In the genomic region with DNA sequence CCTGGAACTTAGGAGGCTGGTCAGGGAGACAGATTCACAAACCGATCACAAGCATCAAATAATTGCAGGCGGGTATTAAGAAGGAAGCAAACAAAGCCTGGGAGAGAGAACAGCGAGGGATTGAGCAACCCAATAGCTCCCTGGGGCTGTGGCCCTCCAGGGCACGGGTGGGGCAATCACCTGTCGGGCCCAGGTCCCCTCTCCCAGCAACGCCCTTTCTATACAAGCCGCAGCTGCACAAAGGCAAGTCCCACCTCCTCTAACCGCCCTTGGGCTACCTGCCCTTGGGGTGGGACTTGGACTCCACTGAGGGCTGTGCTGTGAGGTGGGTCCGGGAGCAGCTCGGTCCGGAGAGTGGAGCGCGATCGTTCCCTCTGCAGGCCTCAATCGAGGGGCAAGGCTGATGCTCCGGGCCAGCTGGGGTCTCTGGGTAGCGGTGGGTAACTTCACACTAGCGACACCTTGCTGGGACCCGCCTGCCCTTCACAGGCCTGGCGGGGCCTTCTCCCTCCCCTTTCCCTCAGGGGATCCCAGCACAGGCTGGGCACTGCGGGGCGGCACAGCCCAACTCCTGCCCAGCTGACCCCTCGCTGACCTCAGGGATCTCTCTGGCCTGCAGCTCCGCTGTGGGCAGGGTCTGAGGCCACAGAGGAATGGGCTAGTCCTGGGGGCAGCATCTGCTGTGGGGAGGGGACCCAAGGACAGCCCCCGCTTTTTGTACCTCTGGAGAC, we compare ENCODE assay signal across 8 cellular contexts. TPM values are rescaled to one million over a fixed set of nuclear protein-coding genes. Genes with fewer than 3 reads are reported as not detected.
A peak's percentile ranks its signal among the peaks of the same experiment; 100 is the strongest.
DNase-seq lines count a peak whose midpoint lies in the region; ATAC-seq and TF ChIP-seq lines count a peak whose summit lies in the region.

No MANE protein-coding gene starts in this region.

- no peaks in the 10 kb centered on the region for H3K27me3 ChIP-seq in CD4-positive, CD25-positive, alpha-beta regulatory T cell (ENCODE audit: control insufficient read depth, insufficient read depth, low read length)
- no peaks in the 10 kb centered on the region for H3K27me3 ChIP-seq in Karpas-422 (ENCODE audit: low read length)
- H3K27me3 ChIP-seq in left lung = no peaks in the 10 kb centered on the region
- no peaks in the 10 kb centered on the region for H3K27me3 ChIP-seq in transverse colon

- in situ Hi-C loops in transverse colon (cut with MboI; ENCODE audit: low pct_ligation_motif_present in 1 of 4, low pct_unique_long_range_greater_than_20kb in 1 of 4, low sequenced_read_pairs in 3 of 4) = no loop called here

- no peaks in the 10 kb centered on the region for H3K9me3 Mint-ChIP-seq in CD4-positive, CD25-positive, alpha-beta regulatory T cell
- H3K9me3 Mint-ChIP-seq in activated naive CD8-positive, alpha-beta T cell treated with anti-CD3 and anti-CD28 coated beads, Interleukin-2, amount 50 U/mL, for 24 hours = no peaks in the 10 kb centered on the region

- intact Hi-C loops in left lung (cut with DNase I) (no loop called here), transverse colon (cut with DNase I; ENCODE audit: low total_unique reads) (loop anchor here (10.0 kb wide), 1 partner anchor 142 kb away; the partner anchor contains the start of gene C1RL)

- TF ChIP-seq CTCF in left lung (IDR thresholded peaks at IDR 0.05) (no peak), transverse colon (IDR thresholded peaks at IDR 0.05) (no peak)

- H3K4me1 Mint-ChIP-seq in CD4-positive, CD25-positive, alpha-beta regulatory T cell = peaks cover 11 to 67% (median 43%) of the 10 kb centered on the region in 4 donors
- H3K4me1 Mint-ChIP-seq in activated naive CD8-positive, alpha-beta T cell treated with anti-CD3 and anti-CD28 coated beads, Interleukin-2, amount 50 U/mL, for 24 hours = peaks cover 88% of the 10 kb centered on the region

- H3K9me3 ChIP-seq in CD4-positive, CD25-positive, alpha-beta regulatory T cell (ENCODE audit: control insufficient read depth in 2 of 2, low read length in 2 of 2) = no peaks in the 10 kb centered on the region
- H3K9me3 ChIP-seq in Karpas-422 (ENCODE audit: low read length) (no peaks in the 10 kb centered on the region), left lung (no peaks in the 10 kb centered on the region), transverse colon (no peaks in the 10 kb centered on the region)

- H3K4me2 ChIP-seq in Karpas-422 (ENCODE audit: low read depth, low read length, poor library complexity, severe bottlenecking) = peak overlapping the region; percentile 38

- no peaks in the 10 kb centered on the region for H3K27me3 Mint-ChIP-seq in CD4-positive, CD25-positive, alpha-beta regulatory T cell
- H3K27me3 Mint-ChIP-seq in activated naive CD8-positive, alpha-beta T cell treated with anti-CD3 and anti-CD28 coated beads, Interleukin-2, amount 50 U/mL, for 24 hours = no peaks in the 10 kb centered on the region

- peaks cover 30% of the 10 kb centered on the region for H3K36me3 Mint-ChIP-seq in CD4-positive, CD25-positive, alpha-beta regulatory T cell
- peaks cover 61% of the 10 kb centered on the region for H3K36me3 Mint-ChIP-seq in activated naive CD8-positive, alpha-beta T cell treated with anti-CD3 and anti-CD28 coated beads, Interleukin-2, amount 50 U/mL, for 24 hours (ENCODE audit: low read depth)

- peak; percentile 82 for TF ChIP-seq POLR2A in transverse colon (IDR thresholded peaks at IDR 0.05)

- no peaks in the 10 kb centered on the region for H3K79me2 ChIP-seq in Karpas-422 (ENCODE audit: low read length)

- peak overlapping the region; percentile 98 to 99 (median 99) for H3K27ac Mint-ChIP-seq in CD4-positive, CD25-positive, alpha-beta regulatory T cell
- peak overlapping the region; percentile 99 for H3K27ac Mint-ChIP-seq in activated naive CD8-positive, alpha-beta T cell treated with anti-CD3 and anti-CD28 coated beads, Interleukin-2, amount 50 U/mL, for 24 hours

- no peak for ATAC-seq in CD4-positive, CD25-positive, alpha-beta regulatory T cell (ENCODE audit: low read depth in 2 of 2)
- no peak for ATAC-seq in activated naive CD8-positive, alpha-beta T cell treated with anti-CD3 and anti-CD28 coated beads, Interleukin-2, amount 50 U/mL, for 24 hours
- ATAC-seq in left lung = peak; percentile 74
- ATAC-seq in HG02759 (IDR thresholded peaks at IDR 0.05; ENCODE audit: unreplicated experiment) = no peak
- ATAC-seq in HG02763 (IDR thresholded peaks at IDR 0.05; ENCODE audit: unreplicated experiment) = no peak

- peaks cover 63% of the 10 kb centered on the region for H3K4me1 ChIP-seq in CD4-positive, CD25-positive, alpha-beta regulatory T cell (ENCODE audit: control insufficient read depth, insufficient read depth, low read length, poor library complexity, severe bottlenecking)
- H3K4me1 ChIP-seq in Karpas-422 (ENCODE audit: low read length) = peaks cover 65% of the 10 kb centered on the region
- peaks cover 31 to 88% of the 10 kb centered on the region in 2 donors for H3K4me1 ChIP-seq in left lung
- peaks cover 23 to 68% (median 41%) of the 10 kb centered on the region in 4 donors for H3K4me1 ChIP-seq in transverse colon

- peak overlapping the region; percentile 65 for H3K4me3 ChIP-seq in CD4-positive, CD25-positive, alpha-beta regulatory T cell (ENCODE audit: low read depth, low read length)
- H3K4me3 ChIP-seq in Karpas-422 (ENCODE audit: low read length) = no peak overlapping the region
- peak overlapping the region; percentile 33 to 47 for H3K4me3 ChIP-seq in left lung
- peak overlapping the region in 3 of 4 donors; percentile 50 to 62 (median 54) for H3K4me3 ChIP-seq in transverse colon

- H4K20me1 ChIP-seq in Karpas-422 (ENCODE audit: insufficient read depth, low read depth, low read length) = peaks cover 14% of the 10 kb centered on the region; the same call in 1 of the 2 replicates

- peak overlapping the region; percentile 48 to 93 (median 86) for H3K4me3 Mint-ChIP-seq in CD4-positive, CD25-positive, alpha-beta regulatory T cell
- H3K4me3 Mint-ChIP-seq in activated naive CD8-positive, alpha-beta T cell treated with anti-CD3 and anti-CD28 coated beads, Interleukin-2, amount 50 U/mL, for 24 hours = peak overlapping the region; percentile 93

- peaks cover 33% of the 10 kb centered on the region for H3K36me3 ChIP-seq in CD4-positive, CD25-positive, alpha-beta regulatory T cell (ENCODE audit: control insufficient read depth, insufficient read depth, low read length)
- H3K36me3 ChIP-seq in Karpas-422 (ENCODE audit: insufficient read depth, low read length) (peaks cover 28% of the 10 kb centered on the region; the same call in 1 of the 2 replicates), left lung (peaks cover 3 to 57% of the 10 kb centered on the region in 2 donors), transverse colon (peaks cover 0 to 16% (median 5%) of the 10 kb centered on the region in 4 donors)

- no peaks in the 10 kb centered on the region for H3K9me2 ChIP-seq in Karpas-422 (replicated peaks; ENCODE audit: insufficient read depth, low read length)

- H2AFZ ChIP-seq in Karpas-422 (ENCODE audit: low read length) = no peak overlapping the region

- H3K27ac ChIP-seq in CD4-positive, CD25-positive, alpha-beta regulatory T cell (ENCODE audit: insufficient read depth, low read length, poor library complexity, severe bottlenecking) = peak overlapping the region; percentile 98
- H3K27ac ChIP-seq in Karpas-422 (ENCODE audit: low read length) = peak overlapping the region; percentile 79
- peak overlapping the region; percentile 83 to 93 for H3K27ac ChIP-seq in left lung
- peak overlapping the region; percentile 89 to 95 (median 94) for H3K27ac ChIP-seq in transverse colon

- peak overlapping the region; percentile 44 for H3K9ac ChIP-seq in Karpas-422 (ENCODE audit: low read length)

- DNase-seq in CD4-positive, CD25-positive, alpha-beta regulatory T cell = no peak
- DNase-seq in Karpas-422 = peak; percentile 76
- peak; percentile 26 for DNase-seq in activated naive CD8-positive, alpha-beta T cell treated with anti-CD3 and anti-CD28 coated beads, Interleukin-2, amount 50 U/mL, for 24 hours
- peak; percentile 81 to 85 for DNase-seq in left lung
- peak; percentile 89 for DNase-seq in transverse colon
- DNase-seq in pons (ENCODE audit: low spot score) = no peak

- peak; percentile 39 for TF ChIP-seq EP300 in transverse colon (IDR thresholded peaks at IDR 0.05; ENCODE audit: low read depth)

- WGBS in transverse colon (ENCODE audit: low coverage in 1 of 2), 2 donors = 45% methylated on average over 20 of the region's 25 CpGs; no CpG with 5 or more reads in 1 of the 2 donors

RNA-seq across cellular contexts. Expression of gene PHB2, which starts 8.0 kb away (rescaled TPM):
- total RNA-seq in CD4-positive, CD25-positive, alpha-beta regulatory T cell = 134 TPM
- 100 to 1,000 TPM; 118 to 134 (median 125) TPM for polyA plus RNA-seq in CD4-positive, CD25-positive, alpha-beta regulatory T cell
- total RNA-seq in Karpas-422 (2014; rRNA removed; shearing (Covaris generic); ENCODE audit: low replicate concordance) = 353 and 644 TPM in 2 replicates
- total RNA-seq in left lung = 100 to 1,000 TPM; 113 to 142 TPM
- 100 to 1,000 TPM; 196 to 402 (median 263) TPM for total RNA-seq in transverse colon

RNA-seq across cellular contexts. Expression of gene EMG1, which starts 8.3 kb away (rescaled TPM):
- 44.1 TPM for total RNA-seq in CD4-positive, CD25-positive, alpha-beta regulatory T cell
- polyA plus RNA-seq in CD4-positive, CD25-positive, alpha-beta regulatory T cell = 10 to 100 TPM; 71.8 to 89.4 (median 79.4) TPM
- total RNA-seq in Karpas-422 (2014; rRNA removed; shearing (Covaris generic); ENCODE audit: low replicate concordance) = 56.6 and 71.1 TPM in 2 replicates
- 10 to 100 TPM; 36.3 to 46.6 TPM for total RNA-seq in left lung
- total RNA-seq in transverse colon = 10 to 100 TPM in 3 of 4 donors, 1 to 10 TPM in 1; 5.6 to 30.6 (median 26.6) TPM

RNA-seq across cellular contexts. Expression of gene PTPN6, which starts 11.3 kb away (rescaled TPM):
- total RNA-seq in CD4-positive, CD25-positive, alpha-beta regulatory T cell = 174 TPM
- 100 to 1,000 TPM; 261 to 321 (median 291) TPM for polyA plus RNA-seq in CD4-positive, CD25-positive, alpha-beta regulatory T cell
- total RNA-seq in Karpas-422 (2014; rRNA removed; shearing (Covaris generic); ENCODE audit: low replicate concordance) = 411 and 673 TPM in 2 replicates
- total RNA-seq in left lung (100 to 1,000 TPM in 1 of 2 donors, 10 to 100 TPM in 1; 74.6 to 145 TPM), transverse colon (10 to 100 TPM; 21.7 to 49.0 (median 36.1) TPM)

RNA-seq across cellular contexts. Expression of gene C12orf57, which starts 18.6 kb away (rescaled TPM):
- 186 TPM for total RNA-seq in CD4-positive, CD25-positive, alpha-beta regulatory T cell
- polyA plus RNA-seq in CD4-positive, CD25-positive, alpha-beta regulatory T cell = 100 to 1,000 TPM; 310 to 410 (median 340) TPM
- 264 and 402 TPM in 2 replicates for total RNA-seq in Karpas-422 (2014; rRNA removed; shearing (Covaris generic); ENCODE audit: low replicate concordance)
- total RNA-seq in left lung (100 to 1,000 TPM; 159 to 194 TPM), transverse colon (100 to 1,000 TPM; 303 to 452 (median 386) TPM)

RNA-seq across cellular contexts. Expression of gene RNU7-1, which starts 18.8 kb away (rescaled TPM):
- total RNA-seq in CD4-positive, CD25-positive, alpha-beta regulatory T cell = not detected
- not detected for polyA plus RNA-seq in CD4-positive, CD25-positive, alpha-beta regulatory T cell
- total RNA-seq in Karpas-422 (2014; rRNA removed; shearing (Covaris generic); ENCODE audit: low replicate concordance) = not detected in 2 replicates
- total RNA-seq in left lung = not detected
- not detected for total RNA-seq in transverse colon

Comparison
In these comparisons a context has a peak if more than half of its experiments do, and no peak if none do; other contexts are left out.
1. DNase-seq: peak in Karpas-422 (single experiment), activated naive CD8-positive, alpha-beta T cell treated with anti-CD3 and anti-CD28 coated beads, Interleukin-2, amount 50 U/mL, for 24 hours (single experiment), left lung (2 of 2) and transverse colon (single experiment); none in CD4-positive, CD25-positive, alpha-beta regulatory T cell (0 of 3) and pons (single experiment).
2. Peak in every context shown above with its lines, with median percentiles within 50 percentile points of each other: H3K27ac ChIP-seq.